10 cellular contexts compared by ENCODE assay signal in the genomic region with DNA sequence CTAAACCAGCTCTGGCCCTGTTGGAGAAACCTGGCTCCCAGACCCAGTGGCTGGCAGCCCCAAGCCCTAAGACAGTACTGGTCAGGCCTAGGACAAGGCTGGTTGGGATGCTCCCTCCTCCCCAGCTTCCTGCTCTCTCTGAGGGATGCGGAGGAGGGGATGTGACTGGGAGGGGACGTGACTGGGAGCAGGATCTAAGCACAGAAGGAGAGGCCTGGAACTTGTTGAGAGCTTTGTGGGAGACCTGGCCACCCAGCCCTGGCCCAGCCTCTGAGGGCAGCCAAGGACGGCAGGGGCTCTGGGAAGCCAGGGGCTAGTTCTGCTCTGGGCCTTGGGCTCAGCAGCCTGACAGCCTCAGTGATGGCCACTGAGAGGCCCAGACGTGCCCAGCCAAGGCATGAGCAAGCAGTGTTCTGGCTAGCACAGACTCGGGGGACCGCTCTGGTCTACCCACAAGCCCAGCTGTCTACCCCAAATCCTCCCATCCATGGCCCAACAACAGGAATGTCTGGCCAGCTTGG. TPM values are rescaled to one million over a fixed set of nuclear protein-coding genes. Genes with fewer than 3 reads are reported as not detected.
A peak's percentile ranks its signal among the peaks of the same experiment; 100 is the strongest.
DNase-seq lines count a peak whose midpoint lies in the region; ATAC-seq, FAIRE-seq and TF ChIP-seq lines count a peak whose summit lies in the region.
"Had no signal": no experiment of that assay in that cellular context is flagged by ENCODE, and none has a peak within 500 bp of the region (broad histone marks: within the 10 kb centered on the region; RNA-seq: fewer than 3 reads in every experiment).

No MANE protein-coding gene starts in this region.

- peaks cover 10% of the 10 kb centered on the region for H3F3A ChIP-seq in GM23248 (ENCODE audit: insufficient read depth)

- no peaks in the 10 kb centered on the region for H3K27me3 Mint-ChIP-seq in activated CD4-positive, alpha-beta T cell treated with anti-CD3 and anti-CD28 coated beads for 36 hours

- peaks cover 41% of the 10 kb centered on the region for H3K4me1 ChIP-seq in GM23248 (ENCODE audit: insufficient read depth)
- H3K4me1 ChIP-seq in lower lobe of right lung: peaks cover 79% of the 10 kb centered on the region
- H3K4me1 ChIP-seq in small intestine (ENCODE audit: control insufficient read depth in 2 of 2, insufficient read depth in 1 of 2, low read depth in 1 of 2, low read length in 1 of 2): peaks cover 10 to 25% of the 10 kb centered on the region in 2 donors

- POLR2A ChIA-PET in activated CD4-positive, alpha-beta T cell treated with anti-CD3 and anti-CD28 coated beads for 36 hours (lab: Charles Lee): no interaction called here

- 0 out of 2 replicates have a peak overlapping the region, but pooled peaks have one; percentile 20 for H3K9ac ChIP-seq in GM23248

- intact Hi-C loops in lower lobe of right lung (cut with DNase I): no loop called here
- intact Hi-C loops in activated CD4-positive, alpha-beta T cell treated with anti-CD3 and anti-CD28 coated beads for 36 hours (cut with DNase I, micrococcal nuclease): no loop called here

- H3K9me3 Mint-ChIP-seq in activated CD4-positive, alpha-beta T cell treated with anti-CD3 and anti-CD28 coated beads for 36 hours (ENCODE audit: low read depth): no peaks in the 10 kb centered on the region

- H3K4me3 ChIP-seq in GM23248: no peak overlapping the region
- no peak overlapping the region for H3K4me3 ChIP-seq in lower lobe of right lung
- H3K4me3 ChIP-seq in small intestine (ENCODE audit: low read depth in 1 of 2, low read length in 2 of 2): peak overlapping the region; percentile 14 to 44

- H3K9me3 ChIP-seq in GM23248 (ENCODE audit: low read depth) (no peaks in the 10 kb centered on the region), lower lobe of right lung (no peaks in the 10 kb centered on the region), small intestine (ENCODE audit: control insufficient read depth, low read depth) (no peaks in the 10 kb centered on the region)

- H3K27ac ChIP-seq in GM23248: peak overlapping the region; percentile 32
- H3K27ac ChIP-seq in cingulate gyrus (ENCODE audit: low read depth, low read length): peak overlapping the region; percentile 19
- H3K27ac ChIP-seq in lower lobe of right lung: peak overlapping the region; percentile 80
- peak overlapping the region; percentile 99 to 100 for H3K27ac ChIP-seq in small intestine (ENCODE audit: low read depth in 1 of 2, low read length in 1 of 2)

- no peak overlapping the region for H3K27ac Mint-ChIP-seq in activated CD4-positive, alpha-beta T cell treated with anti-CD3 and anti-CD28 coated beads for 36 hours

- in situ Hi-C loops in GM23248 (cut with MboI): no loop called here

- no peak for ATAC-seq in lower lobe of right lung
- ATAC-seq in activated CD4-positive, alpha-beta T cell treated with anti-CD3 and anti-CD28 coated beads for 36 hours: no peak

- H3K9me2 ChIP-seq in GM23248 (ENCODE audit: insufficient read depth): no peaks in the 10 kb centered on the region

- peaks cover 86% of the 10 kb centered on the region for H3K79me2 ChIP-seq in GM23248 (ENCODE audit: insufficient read depth)

- peaks cover 10% of the 10 kb centered on the region for H4K20me1 ChIP-seq in GM23248 (ENCODE audit: insufficient read depth)

- peak overlapping the region; percentile 13 for H3K4me2 ChIP-seq in GM23248 (ENCODE audit: unreplicated experiment)

- CTCF ChIA-PET in activated CD4-positive, alpha-beta T cell treated with anti-CD3 and anti-CD28 coated beads for 36 hours (lab: Charles Lee): interaction anchor here (0.8 kb wide), 1 partner anchor 13 kb away, joined by 3 read pairs; no protein-coding TSS in a partner anchor

- DNase-seq in GM23248 (peak; percentile 45), lower lobe of right lung (no peak), small intestine (peak; percentile 18), mesenteric fat pad (ENCODE audit: low spot score) (no peak), pons (ENCODE audit: low spot score) (no peak), AML-193 (lab: John Stamatoyannopoulos, UW) (no peak)
- no peak for DNase-seq in activated CD4-positive, alpha-beta T cell treated with anti-CD3 and anti-CD28 coated beads for 36 hours
- DNase-seq: NCI-H2107 had no signal

- H2AFZ ChIP-seq in GM23248: no peak overlapping the region

- H3K4me1 Mint-ChIP-seq in activated CD4-positive, alpha-beta T cell treated with anti-CD3 and anti-CD28 coated beads for 36 hours: peaks cover 8% of the 10 kb centered on the region

- no peak for FAIRE-seq in small intestine (lab: Jason Lieb, UNC)
- FAIRE-seq: astrocyte had no signal

- WGBS in GM23248 (ENCODE audit: low coverage in 1 of 2, low lambda C conversion rate in 2 of 2, missing lambda C conversion rate in 2 of 2), 2 experiments: 32 to 35% methylated on average over 6 of the region's 6 CpGs
- 78 to 86% (median 82%) methylated on average over 6 of the region's 6 CpGs for WGBS in small intestine, 3 donors

- H3K36me3 ChIP-seq in GM23248 (ENCODE audit: low read depth) (no peaks in the 10 kb centered on the region), lower lobe of right lung (peaks cover 20% of the 10 kb centered on the region), small intestine (ENCODE audit: control insufficient read depth in 2 of 2, insufficient read depth in 2 of 2, low read length in 2 of 2) (no peaks in the 10 kb centered on the region)

- H3K27me3 ChIP-seq in GM23248 (replicated peaks; ENCODE audit: insufficient read depth): no peaks in the 10 kb centered on the region
- H3K27me3 ChIP-seq in lower lobe of right lung (ENCODE audit: low read depth): no peaks in the 10 kb centered on the region
- no peaks in the 10 kb centered on the region for H3K27me3 ChIP-seq in small intestine (ENCODE audit: control insufficient read depth in 2 of 2, insufficient read depth in 2 of 2, low read length in 2 of 2)

- TF ChIP-seq CTCF in lower lobe of right lung (IDR thresholded peaks at IDR 0.05): no peak

- H3K4me3 Mint-ChIP-seq in activated CD4-positive, alpha-beta T cell treated with anti-CD3 and anti-CD28 coated beads for 36 hours: no peak overlapping the region

- H3K36me3 Mint-ChIP-seq in activated CD4-positive, alpha-beta T cell treated with anti-CD3 and anti-CD28 coated beads for 36 hours (ENCODE audit: low read depth): peaks cover 1% of the 10 kb centered on the region

RNA-seq across cellular contexts. Expression of gene ATP6V0D1, which starts 22.8 kb away (rescaled TPM):
- 112 and 166 TPM in 2 replicates for total RNA-seq in GM23248 (2014; rRNA removed; shearing (Covaris generic))
- polyA plus RNA-seq in GM23248 (2016; fragmentation: Nextera tagmentation; extraction: Ambion mirVana) (135 and 140 TPM in 2 replicates), small intestine (100 to 1,000 TPM; 120 to 158 (median 154) TPM)
- total RNA-seq in lower lobe of right lung (175 TPM), mesenteric fat pad (89.5 TPM)
- total RNA-seq in activated CD4-positive, alpha-beta T cell treated with anti-CD3 and anti-CD28 coated beads for 36 hours: 10 to 100 TPM; 16.3 to 17.3 TPM

RNA-seq across cellular contexts. Expression of gene AGRP, which starts 25.2 kb away (rescaled TPM):
- not detected in 2 replicates for total RNA-seq in GM23248 (2014; rRNA removed; shearing (Covaris generic))
- polyA plus RNA-seq in GM23248 (2016; fragmentation: Nextera tagmentation; extraction: Ambion mirVana) (not detected in 2 replicates), small intestine (under 1 TPM in 1 of 3 donors, not detected in 2; 0.10 TPM)
- total RNA-seq in lower lobe of right lung (8.5 TPM), mesenteric fat pad (not detected)
- total RNA-seq in activated CD4-positive, alpha-beta T cell treated with anti-CD3 and anti-CD28 coated beads for 36 hours: not detected
- total RNA-seq: astrocyte had no signal

RNA-seq across cellular contexts. Expression of gene HSD11B2, which starts 27.3 kb away (rescaled TPM):
- not detected in 2 replicates for total RNA-seq in GM23248 (2014; rRNA removed; shearing (Covaris generic))
- polyA plus RNA-seq in GM23248 (2016; fragmentation: Nextera tagmentation; extraction: Ambion mirVana): 0.19 and 0.36 TPM in 2 replicates
- total RNA-seq in lower lobe of right lung: 2.9 TPM
- 100 to 1,000 TPM in 2 of 3 donors, 10 to 100 TPM in 1; 93.7 to 166 (median 129) TPM for polyA plus RNA-seq in small intestine
- 1 to 10 TPM; 2.0 to 2.2 TPM for total RNA-seq in activated CD4-positive, alpha-beta T cell treated with anti-CD3 and anti-CD28 coated beads for 36 hours
- 0.71 TPM for total RNA-seq in mesenteric fat pad
- total RNA-seq: astrocyte had no signal

RNA-seq across cellular contexts. Expression of gene ZDHHC1, which starts 41.9 kb away (rescaled TPM):
- total RNA-seq in GM23248 (2014; rRNA removed; shearing (Covaris generic)): 9.6 and 10.9 TPM in 2 replicates
- 9.2 and 9.6 TPM in 2 replicates for polyA plus RNA-seq in GM23248 (2016; fragmentation: Nextera tagmentation; extraction: Ambion mirVana)
- total RNA-seq in lower lobe of right lung: 18.9 TPM
- 1 to 10 TPM in 2 of 3 donors, not detected in 1; 1.9 to 5.3 TPM for polyA plus RNA-seq in small intestine
- under 1 TPM; 0.58 to 0.98 TPM for total RNA-seq in activated CD4-positive, alpha-beta T cell treated with anti-CD3 and anti-CD28 coated beads for 36 hours
- total RNA-seq in mesenteric fat pad: 9.5 TPM

Comparison
In these comparisons a context has a peak if more than half of its experiments do, and no peak if none do; other contexts are left out.
1. DNase-seq: peak in GM23248 (single experiment) and small intestine (single experiment); none in lower lobe of right lung (single experiment), activated CD4-positive, alpha-beta T cell treated with anti-CD3 and anti-CD28 coated beads for 36 hours (single experiment), mesenteric fat pad (single experiment), pons (single experiment) and AML-193 (0 of 2).
2. H3K27ac ChIP-seq: peak in every context shown above with its lines; median percentile 100 in small intestine; 80 in lower lobe of right lung; 32 in GM23248; 19 in cingulate gyrus.
3. H3K4me3 ChIP-seq: peak in small intestine (2 of 2); none in GM23248 (single experiment) and lower lobe of right lung (single experiment).